Comparison of ENCODE assay signal across 8 cellular contexts in the genomic region with DNA sequence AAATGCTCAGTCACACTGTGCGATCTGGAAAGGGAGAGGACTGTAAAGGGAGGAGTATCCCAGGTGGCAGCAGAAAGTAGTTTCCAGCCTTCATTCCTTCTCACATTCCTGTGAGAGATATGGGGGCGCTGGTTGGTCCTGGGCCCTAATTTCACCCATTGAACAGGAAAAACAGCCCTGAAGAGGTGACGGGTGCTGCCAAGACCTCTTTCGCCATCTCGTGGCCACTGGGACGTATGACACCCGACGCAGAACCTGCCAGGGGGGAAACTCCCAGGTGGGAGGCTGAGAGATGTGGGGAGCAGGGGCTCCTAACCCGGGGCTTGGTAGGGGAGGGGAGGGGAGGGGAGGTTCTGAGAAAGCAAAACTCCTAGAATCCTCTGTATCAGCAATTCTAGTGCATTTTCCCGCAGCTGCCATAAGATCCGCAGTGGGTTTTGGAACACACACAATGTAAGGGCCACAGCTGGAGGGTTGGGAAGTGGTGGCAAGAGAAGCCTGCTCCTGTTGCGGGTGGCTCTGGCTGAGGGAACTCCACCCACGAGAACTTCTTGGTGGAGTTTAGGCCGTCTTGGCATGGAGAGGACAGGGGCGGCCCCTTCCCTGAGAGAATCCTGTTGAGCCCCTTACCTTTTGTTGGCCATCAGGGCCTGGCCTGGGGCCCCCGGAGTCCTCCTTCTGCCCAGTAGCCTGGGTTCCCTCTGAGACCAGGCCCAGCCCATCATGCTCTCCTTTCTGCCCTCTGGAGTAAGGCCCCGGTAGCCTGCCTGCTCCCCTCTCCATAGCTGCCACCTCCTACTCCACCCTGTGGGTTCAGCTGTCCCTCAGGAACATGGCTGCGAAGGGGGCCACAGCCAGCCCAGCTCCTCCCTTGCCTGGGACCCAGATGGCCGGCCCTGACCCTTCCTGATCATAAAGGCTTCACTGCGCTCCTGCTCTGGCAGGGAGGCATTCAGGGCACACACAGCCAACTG.
A peak's percentile ranks its signal among the peaks of the same experiment; 100 is the strongest.
DNase-seq lines count a peak whose midpoint lies in the region; ATAC-seq, FAIRE-seq and TF ChIP-seq lines count a peak whose summit lies in the region.

No MANE protein-coding gene starts in this region.

- no peak overlapping the region for H3K27ac Mint-ChIP-seq in astrocyte (ENCODE audit: unreplicated experiment)

- DNase-seq in D341Med (ENCODE audit: low spot score): peak; percentile 77
- DNase-seq in GM19239 (ENCODE audit: insufficient read length, low spot score): peak; percentile 14
- DNase-seq in SK-N-DZ (ENCODE audit: low spot score): peak; percentile 54
- no peak for DNase-seq in astrocyte (ENCODE audit: low read depth)
- DNase-seq in left kidney (ENCODE audit: low read depth, low spot score): peak; percentile 45
- peak; percentile 0 for DNase-seq in stimulated activated CD8-positive, alpha-beta memory T cell treated with anti-CD3 and anti-CD28 coated beads, Interleukin-15, amount 100 ng/mL, for 24 hours (ENCODE audit: low read depth)
- DNase-seq in effector CD8-positive, alpha-beta T cell (lab: John Stamatoyannopoulos, UW): no peak

- peak; percentile 59 for ATAC-seq in HG03457 (IDR thresholded peaks at IDR 0.05; ENCODE audit: unreplicated experiment)

- FAIRE-seq in GM19239 (lab: Jason Lieb, UNC): peak; percentile 55
- peak; percentile 64 for FAIRE-seq in astrocyte (lab: Jason Lieb, UNC)

- H3K4me3 ChIP-seq in astrocyte (ENCODE audit: insufficient read depth, low read depth, low read length): no peak overlapping the region

- H3K9ac ChIP-seq in astrocyte (ENCODE audit: low read length): no peak overlapping the region

- no peak overlapping the region for H3K27ac ChIP-seq in astrocyte (ENCODE audit: low read depth, low read length)

- H3K9me3 ChIP-seq in astrocyte (ENCODE audit: insufficient read depth, low read depth, low read length): no peaks in the 10 kb centered on the region

- H3K79me2 ChIP-seq in astrocyte (ENCODE audit: insufficient read depth, low read length): no peaks in the 10 kb centered on the region

- no peak overlapping the region for H2AFZ ChIP-seq in astrocyte (ENCODE audit: low read depth, low read length)

- H3K4me1 ChIP-seq in astrocyte (ENCODE audit: insufficient read depth, low read length): no peaks in the 10 kb centered on the region

- no peak overlapping the region for H3K4me3 Mint-ChIP-seq in astrocyte (ENCODE audit: unreplicated experiment)

- TF ChIP-seq CTCF in astrocyte (IDR thresholded peaks at IDR 0.05; ENCODE audit: insufficient read depth, low read depth, low read length): peak; percentile 44

- no peaks in the 10 kb centered on the region for H3K36me3 Mint-ChIP-seq in astrocyte (ENCODE audit: low read depth, unreplicated experiment)

- no peaks in the 10 kb centered on the region for H3K27me3 Mint-ChIP-seq in astrocyte (ENCODE audit: low read depth, unreplicated experiment)

- no peaks in the 10 kb centered on the region for H3K4me1 Mint-ChIP-seq in astrocyte (ENCODE audit: low read depth, unreplicated experiment)

- no peaks in the 10 kb centered on the region for H3K27me3 ChIP-seq in astrocyte (ENCODE audit: insufficient read depth, low read length)

- H3K9me3 Mint-ChIP-seq in astrocyte (ENCODE audit: unreplicated experiment): no peaks in the 10 kb centered on the region

- no peak overlapping the region for H3K4me2 ChIP-seq in astrocyte (ENCODE audit: low read length)

- H4K20me1 ChIP-seq in astrocyte (ENCODE audit: insufficient read depth, low read length): no peaks in the 10 kb centered on the region

- no peaks in the 10 kb centered on the region for H3K36me3 ChIP-seq in astrocyte (ENCODE audit: insufficient read depth, low read length)

Comparison
In these comparisons a context has a peak if more than half of its experiments do, and no peak if none do; other contexts are left out.
1. DNase-seq: peak in D341Med (single experiment), GM19239 (single experiment), SK-N-DZ (single experiment), left kidney (single experiment) and stimulated activated CD8-positive, alpha-beta memory T cell treated with anti-CD3 and anti-CD28 coated beads, Interleukin-15, amount 100 ng/mL, for 24 hours (single experiment); none in astrocyte (single experiment) and effector CD8-positive, alpha-beta T cell (single experiment).